Comparison of ENCODE assay signal across 30 cellular contexts in the genomic region with DNA sequence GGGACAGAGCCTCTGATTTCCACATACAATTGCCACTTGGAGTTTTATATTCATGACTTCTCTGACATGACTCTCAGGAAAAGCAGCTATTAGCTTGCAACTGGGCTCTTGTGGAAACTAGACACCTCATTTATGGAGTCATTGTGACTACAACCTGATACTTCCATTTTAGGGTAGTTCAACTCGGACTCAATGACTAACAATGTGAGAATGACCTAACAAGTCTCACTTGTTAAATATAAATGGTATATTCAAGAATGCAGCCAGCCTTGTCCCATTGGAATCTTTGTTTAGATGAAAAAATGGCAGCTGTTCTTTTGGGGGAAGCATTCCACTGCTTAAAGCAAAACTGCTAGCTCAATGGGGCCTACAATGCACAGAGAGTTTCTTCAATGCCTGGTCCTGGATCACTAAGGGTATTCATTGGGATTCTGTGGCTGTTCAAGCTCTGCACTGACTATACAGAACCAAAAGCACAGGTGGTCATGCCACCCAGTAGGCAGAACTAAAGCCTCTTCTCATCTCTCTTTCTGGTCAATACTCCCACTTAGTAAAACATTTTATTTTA. TPM values are rescaled to one million over a fixed set of nuclear protein-coding genes. Genes with fewer than 3 reads are reported as not detected.
"Had no signal": no experiment of that assay in that cellular context is flagged by ENCODE, and none has a peak within 500 bp of the region (broad histone marks: within the 10 kb centered on the region; RNA-seq: fewer than 3 reads in every experiment).

No MANE protein-coding gene starts in this region.

- H3K27me3 Mint-ChIP-seq: activated CD4-positive, alpha-beta memory T cell treated with anti-CD3 and anti-CD28 coated beads, Interleukin-2, amount 10 ng/mL, durations not matched to agents 7 days and 5 days; activated CD4-positive, alpha-beta T cell treated with anti-CD3 and anti-CD28 coated beads for 36 hours; activated naive CD4-positive, alpha-beta T cell treated with anti-CD3 and anti-CD28 coated beads, Interleukin-2, amount 10 ng/mL, durations not matched to agents 7 days and 5 days; activated naive CD8-positive, alpha-beta T cell treated with anti-CD3 and anti-CD28 coated beads for 36 hours; activated T-helper 17 cell treated with anti-CD3 and anti-CD28 coated beads, Interleukin-2, amount 50 U/mL, for 72 hours; T-cell had no signal

- H3K9me3 Mint-ChIP-seq: activated CD4-positive, alpha-beta memory T cell treated with anti-CD3 and anti-CD28 coated beads, Interleukin-2, amount 10 ng/mL, durations not matched to agents 7 days and 5 days; activated naive CD4-positive, alpha-beta T cell treated with anti-CD3 and anti-CD28 coated beads, Interleukin-2, amount 10 ng/mL, durations not matched to agents 7 days and 5 days had no signal

- H3K4me3 Mint-ChIP-seq: activated CD4-positive, alpha-beta memory T cell treated with anti-CD3 and anti-CD28 coated beads, Interleukin-2, amount 10 ng/mL, durations not matched to agents 7 days and 5 days; activated CD4-positive, alpha-beta T cell treated with anti-CD3 and anti-CD28 coated beads for 36 hours; activated naive CD4-positive, alpha-beta T cell treated with anti-CD3 and anti-CD28 coated beads, Interleukin-2, amount 10 ng/mL, durations not matched to agents 7 days and 5 days; activated naive CD8-positive, alpha-beta T cell treated with anti-CD3 and anti-CD28 coated beads for 36 hours; activated T-helper 17 cell treated with anti-CD3 and anti-CD28 coated beads, Interleukin-2, amount 50 U/mL, for 72 hours; T-cell had no signal

- H3K4me1 Mint-ChIP-seq: activated CD4-positive, alpha-beta memory T cell treated with anti-CD3 and anti-CD28 coated beads, Interleukin-2, amount 10 ng/mL, durations not matched to agents 7 days and 5 days; activated CD4-positive, alpha-beta T cell treated with anti-CD3 and anti-CD28 coated beads for 36 hours; activated naive CD4-positive, alpha-beta T cell treated with anti-CD3 and anti-CD28 coated beads, Interleukin-2, amount 10 ng/mL, durations not matched to agents 7 days and 5 days; activated naive CD8-positive, alpha-beta T cell treated with anti-CD3 and anti-CD28 coated beads for 36 hours; activated T-helper 17 cell treated with anti-CD3 and anti-CD28 coated beads, Interleukin-2, amount 50 U/mL, for 72 hours; T-cell had no signal

- H3K27ac ChIP-seq: brain microvascular endothelial cell, PC-9, SK-N-MC, VCaP had no signal

- H3K36me3 Mint-ChIP-seq: activated naive CD4-positive, alpha-beta T cell treated with anti-CD3 and anti-CD28 coated beads, Interleukin-2, amount 10 ng/mL, durations not matched to agents 7 days and 5 days; activated naive CD8-positive, alpha-beta T cell treated with anti-CD3 and anti-CD28 coated beads for 36 hours; T-cell had no signal

- ATAC-seq: activated CD4-positive, alpha-beta T cell treated with anti-CD3 and anti-CD28 coated beads for 36 hours; activated T-helper 17 cell treated with anti-CD3 and anti-CD28 coated beads, Interleukin-2, amount 50 U/mL, for 72 hours; K562; T-cell had no signal

- H3K27ac Mint-ChIP-seq: activated CD4-positive, alpha-beta memory T cell treated with anti-CD3 and anti-CD28 coated beads, Interleukin-2, amount 10 ng/mL, durations not matched to agents 7 days and 5 days; activated CD4-positive, alpha-beta T cell treated with anti-CD3 and anti-CD28 coated beads for 36 hours; activated naive CD4-positive, alpha-beta T cell treated with anti-CD3 and anti-CD28 coated beads, Interleukin-2, amount 10 ng/mL, durations not matched to agents 7 days and 5 days; activated naive CD8-positive, alpha-beta T cell treated with anti-CD3 and anti-CD28 coated beads for 36 hours; activated T-helper 17 cell treated with anti-CD3 and anti-CD28 coated beads, Interleukin-2, amount 50 U/mL, for 72 hours; T-cell had no signal

- H3K27me3 ChIP-seq: brain microvascular endothelial cell had no signal

- DNase-seq: activated CD4-positive, alpha-beta memory T cell treated with anti-CD3 and anti-CD28 coated beads, Interleukin-2, amount 10 ng/mL, durations not matched to agents 7 days and 5 days; activated CD4-positive, alpha-beta T cell treated with anti-CD3 and anti-CD28 coated beads for 36 hours; activated CD4-positive, alpha-beta T cell treated with anti-CD3 and anti-CD28 coated beads, Interleukin-2, amount 50 U/mL, for 1 hour; activated CD4-positive, CD25-positive, alpha-beta regulatory T cell; activated gamma-delta T cell; activated naive CD4-positive, alpha-beta T cell treated with anti-CD3 and anti-CD28 coated beads, Interleukin-2, amount 10 ng/mL, durations not matched to agents 7 days and 5 days; activated naive CD8-positive, alpha-beta T cell treated with anti-CD3 and anti-CD28 coated beads for 36 hours; activated T-cell treated with anti-CD3 and anti-CD28 coated beads for 4 hours; activated T-cell treated with anti-CD3 and anti-CD28 coated beads, Interleukin-2, amount 50 U/mL, for 48 hours; brain microvascular endothelial cell; central memory CD4-positive, alpha-beta T cell; Karpas-422; NCI-H1092 treated with DMSO at 0.1 percent for 48 hours; NCI-H1436; NCI-H1694 treated with DMSO at 0.1 percent for 48 hours; NCI-H2029 treated with DMSO at 0.1 percent for 48 hours; NCI-H446; NCI-H524; PC-9; SIG-M5; T-cell; T-helper 2 cell; T1000 had no signal

- H3K4me3 ChIP-seq: K562, PC-9, SK-N-MC had no signal

- H3K36me3 ChIP-seq: brain microvascular endothelial cell had no signal

RNA-seq across cellular contexts. Expression of a gene that starts 36.5 kb away (rescaled TPM):
- total RNA-seq: activated CD4-positive, alpha-beta memory T cell treated with anti-CD3 and anti-CD28 coated beads, Interleukin-2, amount 10 ng/mL, durations not matched to agents 7 days and 5 days; activated CD4-positive, alpha-beta T cell treated with anti-CD3 and anti-CD28 coated beads for 36 hours; activated CD8-positive, alpha-beta memory T cell treated with anti-CD3 and anti-CD28 coated beads for 36 hours; activated naive CD8-positive, alpha-beta T cell treated with anti-CD3 and anti-CD28 coated beads for 36 hours; activated T-helper 17 cell treated with anti-CD3 and anti-CD28 coated beads, Interleukin-2, amount 50 U/mL, for 72 hours; chondrocyte; RPMI7951; T-cell had no signal

RNA-seq across cellular contexts. Expression of a gene that starts 52.7 kb away (rescaled TPM):
- total RNA-seq: activated CD4-positive, alpha-beta memory T cell treated with anti-CD3 and anti-CD28 coated beads, Interleukin-2, amount 10 ng/mL, durations not matched to agents 7 days and 5 days; activated CD4-positive, alpha-beta T cell treated with anti-CD3 and anti-CD28 coated beads for 36 hours; activated CD8-positive, alpha-beta memory T cell treated with anti-CD3 and anti-CD28 coated beads for 36 hours; activated naive CD8-positive, alpha-beta T cell treated with anti-CD3 and anti-CD28 coated beads for 36 hours; activated T-helper 17 cell treated with anti-CD3 and anti-CD28 coated beads, Interleukin-2, amount 50 U/mL, for 72 hours; chondrocyte; K562; PC-9; RPMI7951; T-cell had no signal
